Comparison of ENCODE assay signal across 25 cellular contexts in the genomic region with DNA sequence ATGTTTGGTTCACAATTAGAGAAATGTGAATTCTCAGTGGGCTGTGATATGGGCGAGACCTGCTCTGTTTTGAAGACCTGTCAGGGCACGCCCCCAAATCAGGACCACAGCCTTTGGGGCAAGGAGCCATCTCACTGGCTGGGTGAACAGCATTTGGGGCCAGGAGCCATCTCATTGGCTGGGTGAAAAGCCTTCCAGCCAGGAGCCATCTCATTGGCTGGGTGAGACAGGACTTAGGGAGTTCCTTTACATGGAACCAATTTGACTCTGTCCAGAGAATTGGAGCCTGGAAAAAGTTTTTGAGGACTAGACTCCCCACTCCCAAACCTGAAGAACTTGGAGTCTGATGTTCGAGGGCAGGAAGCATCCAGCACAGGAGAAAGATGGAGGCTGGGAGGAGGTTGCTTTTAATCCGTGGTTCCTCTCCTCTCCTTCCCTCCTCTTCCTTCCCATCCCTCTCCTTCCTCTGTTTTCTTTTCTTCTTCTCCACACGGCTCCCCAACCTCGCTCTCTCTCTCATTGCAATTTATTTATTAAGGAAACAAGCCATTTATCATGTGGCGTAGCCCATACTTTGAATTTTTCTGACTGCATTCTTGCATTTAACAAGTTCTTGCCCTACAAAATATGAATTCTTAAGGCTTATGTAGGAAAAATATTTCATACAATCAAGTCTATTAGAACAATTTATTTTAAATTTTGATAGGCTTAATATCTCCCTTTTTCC. TPM values are rescaled to one million over a fixed set of nuclear protein-coding genes. Genes with fewer than 3 reads are reported as not detected.
DNase-seq lines count a peak whose midpoint lies in the region; ATAC-seq and TF ChIP-seq lines count a peak whose summit lies in the region.
"Had no signal": no experiment of that assay in that cellular context is flagged by ENCODE, and none has a peak within 500 bp of the region (broad histone marks: within the 10 kb centered on the region; RNA-seq: fewer than 3 reads in every experiment).

No MANE protein-coding gene starts in this region.

- H3K27ac ChIP-seq in GM23338 (ENCODE audit: low read depth) (no peak overlapping the region), mesenchymal stem cell (ENCODE audit: low read length, poor library complexity, severe bottlenecking) (peak overlapping the region; percentile 33), PC-3 (ENCODE audit: low read length) (no peak overlapping the region)
- H3K27ac ChIP-seq: breast epithelium, colonic mucosa, esophagus squamous epithelium, parathyroid adenoma, uterus had no signal

- no peak overlapping the region for H2BK15ac ChIP-seq in mesenchymal stem cell (ENCODE audit: low read depth, poor library complexity, severe bottlenecking)

- H2AFZ ChIP-seq in GM23338 (0 out of 2 replicates have a peak overlapping the region, but pooled peaks have one; percentile 28), mesenchymal stem cell (ENCODE audit: low read depth, low read length) (no peak overlapping the region), PC-3 (ENCODE audit: low read length) (no peak overlapping the region)
- H2AFZ ChIP-seq: parathyroid adenoma had no signal

- POLR2A ChIA-PET in PC-3 (lab: Charles Lee; ENCODE audit: unreplicated experiment), result no interaction called here

- no peaks in the 10 kb centered on the region for H3K79me2 ChIP-seq in GM23338 (replicated peaks; ENCODE audit: insufficient read depth)
- no peaks in the 10 kb centered on the region for H3K79me2 ChIP-seq in PC-3 (ENCODE audit: low read length)
- H3K79me2 ChIP-seq: parathyroid adenoma had no signal

- H3K4me3 Mint-ChIP-seq in GM23338, result no peak overlapping the region
- H3K4me3 Mint-ChIP-seq in activated T-helper 17 cell treated with anti-CD3 and anti-CD28 coated beads, Interleukin-2, amount 50 U/mL, for 72 hours, result no peak overlapping the region
- H3K4me3 Mint-ChIP-seq: activated naive CD8-positive, alpha-beta T cell treated with anti-CD3 and anti-CD28 coated beads, Interleukin-2, amount 10 ng/mL, durations not matched to agents 7 days and 5 days; naive thymus-derived CD8-positive, alpha-beta T cell had no signal

- H3K4me1 Mint-ChIP-seq in GM23338, result peaks cover 11% of the 10 kb centered on the region
- H3K4me1 Mint-ChIP-seq in activated T-helper 17 cell treated with anti-CD3 and anti-CD28 coated beads, Interleukin-2, amount 50 U/mL, for 72 hours, result no peaks in the 10 kb centered on the region

- no peak overlapping the region for H3K4ac ChIP-seq in mesenchymal stem cell (ENCODE audit: low read depth in 1 of 2, low read length in 2 of 2)

- no peaks in the 10 kb centered on the region; the same call in 1 of the 2 replicates for H3K9me2 ChIP-seq in GM23338 (ENCODE audit: insufficient read depth)
- no peaks in the 10 kb centered on the region for H3K9me2 ChIP-seq in PC-3 (replicated peaks; ENCODE audit: low read length)

- H3K36me3 Mint-ChIP-seq in GM23338 (ENCODE audit: low read depth), result no peaks in the 10 kb centered on the region
- no peaks in the 10 kb centered on the region for H3K36me3 Mint-ChIP-seq in activated T-helper 17 cell treated with anti-CD3 and anti-CD28 coated beads, Interleukin-2, amount 50 U/mL, for 72 hours (ENCODE audit: low read depth)
- H3K36me3 Mint-ChIP-seq: activated naive CD8-positive, alpha-beta T cell treated with anti-CD3 and anti-CD28 coated beads, Interleukin-2, amount 10 ng/mL, durations not matched to agents 7 days and 5 days; naive thymus-derived CD8-positive, alpha-beta T cell had no signal

- no peaks in the 10 kb centered on the region; the same call in 1 of the 3 replicates for H3K9me3 Mint-ChIP-seq in GM23338
- no peaks in the 10 kb centered on the region for H3K9me3 Mint-ChIP-seq in activated T-helper 17 cell treated with anti-CD3 and anti-CD28 coated beads, Interleukin-2, amount 50 U/mL, for 72 hours
- H3K9me3 Mint-ChIP-seq: activated naive CD8-positive, alpha-beta T cell treated with anti-CD3 and anti-CD28 coated beads, Interleukin-2, amount 10 ng/mL, durations not matched to agents 7 days and 5 days; activated T-helper 2 cell treated with anti-CD3 and anti-CD28 coated beads, Interferon-gamma antibody, Interleukin-2, Interleukin-4, amounts not matched to agents 10 μg/mL and 5 μg/mL and 100 μg/mL, durations not matched to agents 14 hours and 24 hours and 36 hours; naive thymus-derived CD8-positive, alpha-beta T cell had no signal

- H3F3A ChIP-seq in GM23338 (replicated peaks; ENCODE audit: low read depth), result no peaks in the 10 kb centered on the region
- H3F3A ChIP-seq in PC-3 (ENCODE audit: low read length, unreplicated experiment), result no peaks in the 10 kb centered on the region

- no peak overlapping the region for H3K27ac Mint-ChIP-seq in GM23338
- H3K27ac Mint-ChIP-seq in activated T-helper 17 cell treated with anti-CD3 and anti-CD28 coated beads, Interleukin-2, amount 50 U/mL, for 72 hours, result no peak overlapping the region
- H3K27ac Mint-ChIP-seq: activated naive CD8-positive, alpha-beta T cell treated with anti-CD3 and anti-CD28 coated beads, Interleukin-2, amount 10 ng/mL, durations not matched to agents 7 days and 5 days; activated T-helper 2 cell treated with anti-CD3 and anti-CD28 coated beads, Interferon-gamma antibody, Interleukin-2, Interleukin-4, amounts not matched to agents 10 μg/mL and 5 μg/mL and 100 μg/mL, durations not matched to agents 14 hours and 24 hours and 36 hours; naive thymus-derived CD8-positive, alpha-beta T cell had no signal

- H2AK5ac ChIP-seq in mesenchymal stem cell (ENCODE audit: low read length, severe bottlenecking), result peak overlapping the region; percentile 86

- CTCF ChIA-PET in PC-3 (lab: Charles Lee), result no interaction called here

- no peak for ATAC-seq in GM23338
- no peak for ATAC-seq in activated T-helper 17 cell treated with anti-CD3 and anti-CD28 coated beads, Interleukin-2, amount 50 U/mL, for 72 hours (replicated peaks)
- ATAC-seq in PC-3, result no peak
- ATAC-seq in stimulated activated naive CD8-positive, alpha-beta T cell treated with anti-CD3 and anti-CD28 coated beads, Interleukin-15, Interleukin-2, amounts not matched to agents 100 U/mL and 50 U/mL, for 24 hours, result no peak
- ATAC-seq: left lobe of liver; naive thymus-derived CD8-positive, alpha-beta T cell had no signal

- H3K36me3 ChIP-seq in GM23338 (ENCODE audit: insufficient read depth) (no peaks in the 10 kb centered on the region), adipocyte (ENCODE audit: control insufficient read depth, insufficient read depth, low read length, severe bottlenecking) (no peaks in the 10 kb centered on the region), mesenchymal stem cell (ENCODE audit: control insufficient read depth in 1 of 2, insufficient read depth in 2 of 2, low read depth in 1 of 2, low read length in 2 of 2) (no peaks in the 10 kb centered on the region), PC-3 (ENCODE audit: low read depth, low read length) (no peaks in the 10 kb centered on the region)
- H3K36me3 ChIP-seq: breast epithelium, colonic mucosa, esophagus squamous epithelium, uterus had no signal

- TF ChIP-seq CTCF in AG10803 (conservative IDR thresholded peaks at IDR 0.05; ENCODE audit: low read length), result no peak
- TF ChIP-seq CTCF in GM23338 (conservative IDR thresholded peaks at IDR 0.05; ENCODE audit: low read depth in 2 of 2), result no peak
- TF ChIP-seq CTCF in PC-3 (conservative IDR thresholded peaks at IDR 0.05; ENCODE audit: low read depth, low read length), result no peak

- no peak overlapping the region for H2BK120ac ChIP-seq in mesenchymal stem cell (ENCODE audit: low read depth, low read length)

- H4K91ac ChIP-seq in mesenchymal stem cell (ENCODE audit: low read length), result no peak overlapping the region

- H4K8ac ChIP-seq in mesenchymal stem cell (ENCODE audit: low read length), result no peak overlapping the region

- intact Hi-C loops in PC-3 (cut with micrococcal nuclease), result no loop called here

- H3K9me3 ChIP-seq in adipocyte (ENCODE audit: control insufficient read depth, low read length), result no peaks in the 10 kb centered on the region
- no peaks in the 10 kb centered on the region for H3K9me3 ChIP-seq in mesenchymal stem cell (ENCODE audit: control insufficient read depth, low read length)
- H3K9me3 ChIP-seq in PC-3 (ENCODE audit: low read length), result no peaks in the 10 kb centered on the region
- H3K9me3 ChIP-seq: breast epithelium, colonic mucosa, esophagus squamous epithelium, uterus had no signal

- H3K9ac ChIP-seq in adipocyte (ENCODE audit: low read length) (peak overlapping the region; percentile 27), mesenchymal stem cell (ENCODE audit: low read length) (no peak overlapping the region), PC-3 (ENCODE audit: low read length) (no peak overlapping the region)
- H3K9ac ChIP-seq: parathyroid adenoma had no signal

- no peak overlapping the region for H3K23ac ChIP-seq in mesenchymal stem cell (ENCODE audit: low read length in 2 of 2)

- peaks cover 2% of the 10 kb centered on the region for H3K79me1 ChIP-seq in mesenchymal stem cell (replicated peaks; ENCODE audit: low read length, poor library complexity, severe bottlenecking)

- H3K27me3 Mint-ChIP-seq in GM23338 (ENCODE audit: insufficient read depth, low read depth, poor library complexity), result peaks cover 2% of the 10 kb centered on the region
- H3K27me3 Mint-ChIP-seq in activated T-helper 17 cell treated with anti-CD3 and anti-CD28 coated beads, Interleukin-2, amount 50 U/mL, for 72 hours, result peaks cover 24% of the 10 kb centered on the region

- no TSS peak for BruUV-seq in PC-3 (replicated peaks; lab: Mats Ljungman, UMichigan)

- WGBS in mesenchymal stem cell, result 88% methylated on average over 6 of the region's 7 CpGs

- H2BK5ac ChIP-seq in mesenchymal stem cell (ENCODE audit: low read depth, low read length, poor library complexity, severe bottlenecking), result no peak overlapping the region

- H3K18ac ChIP-seq in mesenchymal stem cell (ENCODE audit: low read depth in 1 of 2, low read length in 2 of 2), result no peak overlapping the region

- no peak overlapping the region for H2BK12ac ChIP-seq in mesenchymal stem cell (ENCODE audit: low read length in 2 of 2)

- no peak overlapping the region for H3K4me3 ChIP-seq in AG10803 (ENCODE audit: low read length)
- no peak overlapping the region for H3K4me3 ChIP-seq in GM23338
- peak overlapping the region; percentile 51 for H3K4me3 ChIP-seq in adipocyte (ENCODE audit: low read length)
- H3K4me3 ChIP-seq in mesenchymal stem cell (ENCODE audit: insufficient read depth in 1 of 2, low read depth in 1 of 2, low read length in 2 of 2), result peak overlapping the region in 1 of 2 experiments; percentile 58
- H3K4me3 ChIP-seq in PC-3 (ENCODE audit: low read length), result no peak overlapping the region
- H3K4me3 ChIP-seq: breast epithelium, colonic mucosa, esophagus squamous epithelium, uterus had no signal

- no peaks in the 10 kb centered on the region for H3K27me3 ChIP-seq in GM23338 (ENCODE audit: insufficient read depth)
- H3K27me3 ChIP-seq in adipocyte (replicated peaks; ENCODE audit: control insufficient read depth, insufficient read depth, low read length), result peaks cover 3% of the 10 kb centered on the region
- H3K27me3 ChIP-seq in mesenchymal stem cell (ENCODE audit: control insufficient read depth in 1 of 2, insufficient read depth in 1 of 2, low read length in 2 of 2), result peaks cover 0 to 46% of the 10 kb centered on the region in 2 experiments
- no peaks in the 10 kb centered on the region for H3K27me3 ChIP-seq in PC-3 (ENCODE audit: low read length)

- no peaks in the 10 kb centered on the region for H4K20me1 ChIP-seq in GM23338 (replicated peaks; ENCODE audit: insufficient read depth)
- no peaks in the 10 kb centered on the region for H4K20me1 ChIP-seq in PC-3 (ENCODE audit: low read length)

- H3K14ac ChIP-seq in mesenchymal stem cell (ENCODE audit: low read length in 2 of 2), result no peak overlapping the region

- no peaks in the 10 kb centered on the region for H3K4me1 ChIP-seq in GM23338 (ENCODE audit: insufficient read depth)
- H3K4me1 ChIP-seq in adipocyte (ENCODE audit: control insufficient read depth, insufficient read depth, low read length), result peaks cover 22% of the 10 kb centered on the region
- peaks cover 25% of the 10 kb centered on the region for H3K4me1 ChIP-seq in mesenchymal stem cell (ENCODE audit: control insufficient read depth, insufficient read depth, low read depth, low read length)
- peaks cover 6% of the 10 kb centered on the region; the same call in 1 of the 2 replicates for H3K4me1 ChIP-seq in PC-3 (ENCODE audit: insufficient read depth, low read length)
- H3K4me1 ChIP-seq: breast epithelium, colonic mucosa, esophagus squamous epithelium, parathyroid adenoma, uterus had no signal

- H3K4me2 ChIP-seq in GM23338 (no peak overlapping the region), mesenchymal stem cell (ENCODE audit: low read length, poor library complexity, severe bottlenecking) (no peak overlapping the region), PC-3 (ENCODE audit: low read length) (no peak overlapping the region)

- DNase-seq in AG10803 (ENCODE audit: low read depth), result peak; percentile 67
- DNase-seq in GM23338 (ENCODE audit: low spot score), result no peak
- peak; percentile 49 for DNase-seq in adipocyte (ENCODE audit: low read depth)
- no peak for DNase-seq in mesenchymal stem cell
- no peak for DNase-seq in PC-3
- no peak for DNase-seq in activated CD4-positive, alpha-beta T cell treated with anti-CD3 and anti-CD28 coated beads for 1 hour
- DNase-seq in stimulated activated naive CD8-positive, alpha-beta T cell treated with anti-CD3 and anti-CD28 coated beads, Interleukin-15, Interleukin-2, amounts not matched to agents 100 U/mL and 50 U/mL, for 24 hours, result no peak
- DNase-seq: ACHN; activated CD4-positive, alpha-beta T cell treated with anti-CD3 and anti-CD28 coated beads for 48 hours; activated naive CD8-positive, alpha-beta T cell treated with anti-CD3 and anti-CD28 coated beads, Interleukin-2, amount 10 ng/mL, durations not matched to agents 7 days and 5 days; colonic mucosa; esophagus squamous epithelium; naive thymus-derived CD8-positive, alpha-beta T cell; NCI-H1092; NCI-H187 treated with DMSO at 0.1 percent for 48 hours; NCI-H345; SIG-M5; substantia nigra; uterus had no signal

RNA-seq across cellular contexts. Expression of a gene that starts 19.7 kb away (rescaled TPM):
- 0.12 and 0.31 TPM in 2 replicates for total RNA-seq in GM23338 (2014; rRNA removed; shearing (Covaris generic))
- 0.05 TPM in 1 of 2 replicates, not detected in the other for polyA plus RNA-seq in GM23338 (2016; fragmentation: Nextera tagmentation; extraction: Ambion mirVana)
- polyA plus RNA-seq in mesenchymal stem cell (2013, experiment 1 of 2), result 10.5 TPM
- 11.8 TPM for polyA plus RNA-seq in mesenchymal stem cell (2013, experiment 2 of 2)
- total RNA-seq in activated T-helper 17 cell treated with anti-CD3 and anti-CD28 coated beads, Interleukin-2, amount 50 U/mL, for 72 hours, result not detected
- 8.1 and 10.9 TPM in 2 replicates for total RNA-seq in PC-3 (2014; rRNA removed)
- total RNA-seq: activated naive CD8-positive, alpha-beta T cell treated with anti-CD3 and anti-CD28 coated beads, Interleukin-2, amount 10 ng/mL, durations not matched to agents 7 days and 5 days; naive thymus-derived CD8-positive, alpha-beta T cell; T-helper 1 cell treated with Interleukin-12 subunit alpha and Interleukin-12 subunit beta and Interleukin-4 antibody, amounts not matched to agents 30 ng/mL and 1 ng/mL, for 36 hours had no signal
- polyA plus RNA-seq: naive thymus-derived CD8-positive, alpha-beta T cell had no signal

RNA-seq across cellular contexts. Expression of a gene that starts 31.4 kb away (rescaled TPM):
- not detected in 2 replicates for total RNA-seq in GM23338 (2014; rRNA removed; shearing (Covaris generic))
- polyA plus RNA-seq in GM23338 (2016; fragmentation: Nextera tagmentation; extraction: Ambion mirVana), result 0.14 and 0.16 TPM in 2 replicates
- polyA plus RNA-seq in mesenchymal stem cell (2013, experiment 1 of 2), result 2.7 TPM
- 2.8 TPM for polyA plus RNA-seq in mesenchymal stem cell (2013, experiment 2 of 2)
- total RNA-seq in activated T-helper 17 cell treated with anti-CD3 and anti-CD28 coated beads, Interleukin-2, amount 50 U/mL, for 72 hours, result not detected
- not detected in 2 replicates for total RNA-seq in PC-3 (2014; rRNA removed)
- total RNA-seq: activated naive CD8-positive, alpha-beta T cell treated with anti-CD3 and anti-CD28 coated beads, Interleukin-2, amount 10 ng/mL, durations not matched to agents 7 days and 5 days; naive thymus-derived CD8-positive, alpha-beta T cell; T-helper 1 cell treated with Interleukin-12 subunit alpha and Interleukin-12 subunit beta and Interleukin-4 antibody, amounts not matched to agents 30 ng/mL and 1 ng/mL, for 36 hours had no signal
- polyA plus RNA-seq: naive thymus-derived CD8-positive, alpha-beta T cell had no signal

RNA-seq across cellular contexts. Expression of a gene that starts 43.0 kb away (rescaled TPM):
- 8.1 and 12.6 TPM in 2 replicates for total RNA-seq in GM23338 (2014; rRNA removed; shearing (Covaris generic))
- 7.2 and 9.7 TPM in 2 replicates for polyA plus RNA-seq in GM23338 (2016; fragmentation: Nextera tagmentation; extraction: Ambion mirVana)
- 8.3 TPM for polyA plus RNA-seq in mesenchymal stem cell (2013, experiment 1 of 2)
- 6.8 TPM for polyA plus RNA-seq in mesenchymal stem cell (2013, experiment 2 of 2)
- total RNA-seq in activated T-helper 17 cell treated with anti-CD3 and anti-CD28 coated beads, Interleukin-2, amount 50 U/mL, for 72 hours, result 10 to 100 TPM; 17.1 to 19.3 TPM
- 11.9 and 17.1 TPM in 2 replicates for total RNA-seq in PC-3 (2014; rRNA removed)

Comparison
In these comparisons a context has a peak if more than half of its experiments do, and no peak if none do; other contexts are left out.
1. DNase-seq: peak in AG10803 (single experiment) and adipocyte (single experiment); none in GM23338 (single experiment), mesenchymal stem cell (single experiment), PC-3 (single experiment), activated CD4-positive, alpha-beta T cell treated with anti-CD3 and anti-CD28 coated beads for 1 hour (single experiment) and stimulated activated naive CD8-positive, alpha-beta T cell treated with anti-CD3 and anti-CD28 coated beads, Interleukin-15, Interleukin-2, amounts not matched to agents 100 U/mL and 50 U/mL, for 24 hours (single experiment).